9 cellular contexts compared by ENCODE assay signal in genomic region chr12:110578522-110579238, GRCh38. TPM values are rescaled to one million over a fixed set of nuclear protein-coding genes. Genes with fewer than 3 reads are reported as not detected.
DNase-seq lines count a peak whose midpoint lies in the region; ATAC-seq and TF ChIP-seq lines count a peak whose summit lies in the region.
"Had no signal": no experiment of that assay in that cellular context is flagged by ENCODE, and none has a peak within 500 bp of the region (broad histone marks: within the 10 kb centered on the region; RNA-seq: fewer than 3 reads in every experiment).

No MANE protein-coding gene starts in this region.

- H3K27me3 Mint-ChIP-seq in activated naive CD4-positive, alpha-beta T cell treated with anti-CD3 and anti-CD28 coated beads, Interleukin-2, amount 10 ng/mL, durations not matched to agents 7 days and 5 days: no peaks in the 10 kb centered on the region

- peak overlapping the region; percentile 97 for H3K27ac Mint-ChIP-seq in activated naive CD4-positive, alpha-beta T cell treated with anti-CD3 and anti-CD28 coated beads, Interleukin-2, amount 10 ng/mL, durations not matched to agents 7 days and 5 days

- H3K9me3 Mint-ChIP-seq in activated naive CD4-positive, alpha-beta T cell treated with anti-CD3 and anti-CD28 coated beads, Interleukin-2, amount 10 ng/mL, durations not matched to agents 7 days and 5 days: no peaks in the 10 kb centered on the region

- no peaks in the 10 kb centered on the region for H3K27me3 ChIP-seq in upper lobe of left lung
- no peaks in the 10 kb centered on the region for H3K27me3 ChIP-seq in BE2C

- no peak for TF ChIP-seq POLR2A in upper lobe of left lung (IDR thresholded peaks at IDR 0.05)

- H3K27ac ChIP-seq in upper lobe of left lung: peak overlapping the region; percentile 56 to 79 (median 74)

- intact Hi-C loops in Right ventricle myocardium superior (cut with DNase I) (no loop called here), Right ventricle myocardium inferior (cut with DNase I) (loop anchor here (2.0 kb wide), 1 partner anchor 14 kb away; no protein-coding TSS in a partner anchor)

- no peak for TF ChIP-seq CTCF in upper lobe of left lung (IDR thresholded peaks at IDR 0.05)
- no peak for TF ChIP-seq CTCF in BE2C (IDR thresholded peaks at IDR 0.05; ENCODE audit: low read depth, low read length)

- H3K4me1 ChIP-seq in upper lobe of left lung (peaks cover 42 to 77% (median 57%) of the 10 kb centered on the region in 4 donors), BE2C (peaks cover 2% of the 10 kb centered on the region)

- H3K4me3 ChIP-seq in upper lobe of left lung (no peak overlapping the region), BE2C (ENCODE audit: low read depth, low read length) (no peak overlapping the region)

- H3K9me3 ChIP-seq in upper lobe of left lung (no peaks in the 10 kb centered on the region), BE2C (no peaks in the 10 kb centered on the region)

- peak overlapping the region; percentile 54 for H3K4me3 Mint-ChIP-seq in activated naive CD4-positive, alpha-beta T cell treated with anti-CD3 and anti-CD28 coated beads, Interleukin-2, amount 10 ng/mL, durations not matched to agents 7 days and 5 days

- no peaks in the 10 kb centered on the region for H3K36me3 ChIP-seq in upper lobe of left lung
- no peaks in the 10 kb centered on the region; the same call in 1 of the 2 replicates for H3K36me3 ChIP-seq in BE2C

- DNase-seq in Right ventricle myocardium superior: no peak
- DNase-seq in Right ventricle myocardium inferior (ENCODE audit: missing footprints): no peak
- DNase-seq in activated naive CD4-positive, alpha-beta T cell treated with anti-CD3 and anti-CD28 coated beads, Interleukin-2, amount 10 ng/mL, durations not matched to agents 7 days and 5 days: no peak
- DNase-seq in left lobe of liver (ENCODE audit: low spot score): peak; percentile 35
- no peak for DNase-seq in upper lobe of left lung
- DNase-seq in BE2C: no peak
- no peak for DNase-seq in NCI-H226
- DNase-seq: NCI-H446 had no signal

- CTCF ChIA-PET in activated naive CD4-positive, alpha-beta T cell treated with anti-CD3 and anti-CD28 coated beads, Interleukin-2, amount 10 ng/mL, durations not matched to agents 7 days and 5 days (lab: Charles Lee): interaction anchor here (0.6 to 2.4 kb wide), 5 partner anchors 21 to 256 kb away, joined by 3 to 12 read pairs (median 5); no protein-coding TSS in a partner anchor

- ATAC-seq in Right ventricle myocardium superior (ENCODE audit: poor library complexity) (peak; percentile 3), Right ventricle myocardium inferior (no peak), left lobe of liver (no peak), upper lobe of left lung (ENCODE audit: low FRiP score in 2 of 2) (no peak), HG02610 (IDR thresholded peaks at IDR 0.05; ENCODE audit: unreplicated experiment) (no peak)

- peaks cover 32% of the 10 kb centered on the region for H3K36me3 Mint-ChIP-seq in activated naive CD4-positive, alpha-beta T cell treated with anti-CD3 and anti-CD28 coated beads, Interleukin-2, amount 10 ng/mL, durations not matched to agents 7 days and 5 days

- 74 to 79% methylated on average over 12 of the region's 12 CpGs for WGBS in upper lobe of left lung, 2 donors

- H3K4me1 Mint-ChIP-seq in activated naive CD4-positive, alpha-beta T cell treated with anti-CD3 and anti-CD28 coated beads, Interleukin-2, amount 10 ng/mL, durations not matched to agents 7 days and 5 days: peaks cover 75% of the 10 kb centered on the region

- no peak for TF ChIP-seq EP300 in upper lobe of left lung (IDR thresholded peaks at IDR 0.05)

RNA-seq across cellular contexts. Expression of gene PPTC7, which starts 4.4 kb away (rescaled TPM):
- total RNA-seq in Right ventricle myocardium superior (98.3 TPM), Right ventricle myocardium inferior (99.2 TPM), left lobe of liver (12.7 TPM), upper lobe of left lung (10 to 100 TPM; 22.0 to 40.8 (median 25.2) TPM)
- 13.8 TPM for polyA plus RNA-seq in BE2C (2012; ENCODE audit: insufficient read depth, insufficient read length, low read depth)

RNA-seq across cellular contexts. Expression of gene TCTN1, which starts 35.2 kb away (rescaled TPM):
- total RNA-seq in Right ventricle myocardium superior (21.1 TPM), Right ventricle myocardium inferior (26.9 TPM), left lobe of liver (14.8 TPM), upper lobe of left lung (10 to 100 TPM; 21.6 to 50.8 (median 42.6) TPM)
- 17.6 TPM for polyA plus RNA-seq in BE2C (2012; ENCODE audit: insufficient read depth, insufficient read length, low read depth)
